ENCODE assay signal across 27 cellular contexts in the genomic region with DNA sequence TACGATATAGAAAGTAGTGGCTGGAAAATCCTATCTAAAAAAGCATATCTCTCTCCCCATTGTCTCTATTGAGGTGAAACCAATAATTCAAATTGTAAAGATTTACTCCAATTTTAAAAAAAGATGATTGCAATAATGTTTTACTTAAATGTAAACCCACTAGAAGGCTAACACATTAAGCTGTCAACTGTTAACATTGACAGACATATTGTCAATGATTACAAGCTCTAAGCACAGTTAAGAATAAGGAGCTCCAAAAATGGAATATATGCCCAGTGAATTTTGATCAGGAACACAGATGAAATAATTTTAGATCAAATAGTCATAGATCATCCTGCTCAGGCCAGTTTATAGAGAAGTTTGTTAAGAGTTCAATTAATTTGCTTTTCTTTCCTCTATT.
"Had no signal": no experiment of that assay in that cellular context is flagged by ENCODE, and none has a peak within 500 bp of the region (broad histone marks: within the 10 kb centered on the region; RNA-seq: fewer than 3 reads in every experiment).

No MANE protein-coding gene starts in this region.

- H3K27ac ChIP-seq: stomach, suprapubic skin, testis, thoracic aorta, thyroid gland, tibial artery, tibial nerve, transverse colon, upper lobe of left lung, upper lobe of right lung, uterus, vagina had no signal

- ATAC-seq: stimulated activated effector memory CD8-positive, alpha-beta T cell treated with anti-CD3 and anti-CD28 coated beads, Interleukin-12 subunit alpha, Interleukin-12 subunit beta, amount 100 ng/mL, for 72 hours; stimulated activated memory B cell treated with anti-CD40 and anti-IgM and Interleukin-4, amounts not matched to agents 10 μg/mL and 1 μg/mL and 100 μg/mL, for 72 hours; stimulated activated naive B cell treated with anti-CD40 and anti-IgM and Interleukin-4, amounts not matched to agents 10 μg/mL and 1 μg/mL and 100 μg/mL, for 72 hours; stimulated activated naive CD8-positive, alpha-beta T cell treated with anti-CD3 and anti-CD28 coated beads, Interleukin-15, amount 100 ng/mL, for 72 hours; stimulated activated naive CD8-positive, alpha-beta T cell treated with anti-CD3 and anti-CD28 coated beads, Interleukin-15, Interleukin-2, amounts not matched to agents 100 U/mL and 50 U/mL, for 24 hours; upper lobe of right lung had no signal

- H3K36me3 ChIP-seq: stomach, suprapubic skin, thoracic aorta, thyroid gland, tibial artery, tibial nerve, transverse colon, upper lobe of left lung, upper lobe of right lung, uterus, vagina had no signal

- H3K4me3 ChIP-seq: stomach, suprapubic skin, testis, thoracic aorta, thyroid gland, tibial artery, tibial nerve, transverse colon, upper lobe of left lung, upper lobe of right lung, uterus, vagina had no signal

- H3K9me3 ChIP-seq: suprapubic skin, testis, thoracic aorta, thyroid gland, tibial artery, tibial nerve, transverse colon, upper lobe of left lung, upper lobe of right lung, uterus, vagina had no signal

- DNase-seq: stimulated activated CD4-positive, alpha-beta T cell treated with anti-CD3 and anti-CD28 coated beads, Interleukin-2, amount 100 ng/mL, for 48 hours; stimulated activated CD4-positive, alpha-beta T cell treated with anti-CD3 and anti-CD28 coated beads, Interleukin-4, amount 100 ng/mL, for 1 hour; stimulated activated CD4-positive, alpha-beta T cell treated with anti-CD3 and anti-CD28 coated beads, Interleukin-4, amount 100 ng/mL, for 24 hours; stimulated activated CD4-positive, alpha-beta T cell treated with anti-CD3 and anti-CD28 coated beads, Interleukin-4, amount 100 ng/mL, for 4 hours; stimulated activated CD8-positive, alpha-beta memory T cell treated with anti-CD3 and anti-CD28 coated beads, Interleukin-4, amount 100 ng/mL, for 48 hours; stimulated activated naive B cell treated with anti-CD40 and anti-IgM and Interleukin-4, amounts not matched to agents 10 μg/mL and 1 μg/mL and 100 μg/mL, for 72 hours; stimulated activated naive CD4-positive, alpha-beta T cell; stimulated activated naive CD4-positive, alpha-beta T cell treated with Interleukin-2 at 50 U/mL for 16 hours; stimulated activated naive CD8-positive, alpha-beta T cell treated with anti-CD3 and anti-CD28 coated beads, Interleukin-15, amount 100 ng/mL, for 72 hours; stimulated activated naive CD8-positive, alpha-beta T cell treated with anti-CD3 and anti-CD28 coated beads, Interleukin-15, Interleukin-2, amounts not matched to agents 100 U/mL and 50 U/mL, for 24 hours; stomach; substantia nigra; testis; thyroid gland; tibial artery; transverse colon; trophoblast cell; upper lobe of left lung; upper lobe of right lung; uterus had no signal

- H3K27me3 ChIP-seq: stomach, suprapubic skin, testis, thyroid gland, tibial artery, tibial nerve, transverse colon, upper lobe of left lung, upper lobe of right lung, uterus, vagina had no signal

- FAIRE-seq: urothelium cell line had no signal
